ENCODE assay signal across 8 cellular contexts in genomic region chr2:101307950-101308431, GRCh38. TPM values are rescaled to one million over a fixed set of nuclear protein-coding genes. Genes with fewer than 3 reads are reported as not detected.
DNase-seq lines count a peak whose midpoint lies in the region; ATAC-seq and TF ChIP-seq lines count a peak whose summit lies in the region.

No MANE protein-coding gene starts in this region.

- H3K27ac Mint-ChIP-seq in natural killer cell = peak overlapping the region; percentile 96 to 98

- H3K36me3 Mint-ChIP-seq in natural killer cell = no peaks in the 10 kb centered on the region

- DNase-seq in ACHN (peak; percentile 27), epithelial cell of prostate (ENCODE audit: low read depth, low spot score) (no peak), natural killer cell (peak; percentile 53), NCI-H2196 (lab: John Stamatoyannopoulos, UW; ENCODE audit: unreplicated experiment) (no peak), SHP77 treated with DMSO at 0.1 percent for 48 hours (lab: John Stamatoyannopoulos, UW) (no peak)
- DNase-seq in activated CD4-positive, alpha-beta T cell treated with anti-CD3 and anti-CD28 coated beads for 48 hours = peak; percentile 51

- peaks cover 77 to 78% of the 10 kb centered on the region in 2 donors for H3K4me1 Mint-ChIP-seq in natural killer cell

- peak overlapping the region; percentile 88 for H3K27ac ChIP-seq in epithelial cell of prostate

- intact Hi-C loops in natural killer cell (cut with micrococcal nuclease) = loop anchor here (1.0 to 10.0 kb wide), 3 partner anchors 55 to 723 kb away; partner anchors contain the start of gene RPL31

- no peaks in the 10 kb centered on the region for H3K9me3 Mint-ChIP-seq in natural killer cell

- H3K4me3 Mint-ChIP-seq in natural killer cell = peak overlapping the region; percentile 99

- no peak for TF ChIP-seq CTCF in natural killer cell (IDR thresholded peaks at IDR 0.05)

- in situ Hi-C loops in ACHN (cut with HindIII; ENCODE audit: low pct_ligation_motif_present, low pct_unique_long_range_greater_than_20kb, low sequenced_read_pairs) = no loop called here

- H3K27me3 Mint-ChIP-seq in natural killer cell (ENCODE audit: low read depth in 2 of 2) = no peaks in the 10 kb centered on the region

- peak; percentile 3 for ATAC-seq in GM19043 (IDR thresholded peaks at IDR 0.05; ENCODE audit: low read depth, unreplicated experiment)
- peak; percentile 23 for ATAC-seq in HG03432 (IDR thresholded peaks at IDR 0.05; ENCODE audit: unreplicated experiment)
- peak in 2 of 3 donors; percentile 5 to 11 for ATAC-seq in natural killer cell

RNA-seq across cellular contexts. Expression of gene RNF149, which starts 0.5 kb away (rescaled TPM):
- total RNA-seq in natural killer cell = 100 to 1,000 TPM; 133 to 151 (median 149) TPM

RNA-seq across cellular contexts. Expression of gene CNOT11, which starts 55.3 kb away (rescaled TPM):
- total RNA-seq in natural killer cell = 10 to 100 TPM; 41.7 to 49.8 (median 46.0) TPM

Comparison
In these comparisons a context has a peak if more than half of its experiments do, and no peak if none do; other contexts are left out.
1. DNase-seq: peak in ACHN (single experiment), activated CD4-positive, alpha-beta T cell treated with anti-CD3 and anti-CD28 coated beads for 48 hours (single experiment) and natural killer cell (single experiment); none in epithelial cell of prostate (single experiment), NCI-H2196 (single experiment) and SHP77 treated with DMSO at 0.1 percent for 48 hours (single experiment).
2. Peak in every context shown above with its lines, with median percentiles within 50 percentile points of each other: ATAC-seq.